In genomic region chr22:37196539-37197450, GRCh38 we compare ENCODE assay signal across 1 cellular context.
TF ChIP-seq lines count a peak whose summit lies in the region.

No MANE protein-coding gene starts in this region.

TF ChIP-seq in HepG2, 621 proteins besides CTCF, POLR2A, EP300 and RAD21 (continued from another document and continues in another):
- TF ChIP-seq FUBP1 (CRISPR knock-in tag; IDR thresholded peaks at IDR 0.05; ENCODE audit: borderline replicate concordance) (no peak), CSRNP2 (CRISPR knock-in tag; conservative IDR thresholded peaks at IDR 0.05; ENCODE audit: low read depth) (no peak), SP5 (CRISPR knock-in tag; IDR thresholded peaks at IDR 0.05; ENCODE audit: borderline replicate concordance, low read depth) (peak; percentile 37; the same call in 1 of the 2 replicates), ZFP91 (CRISPR knock-in tag; IDR thresholded peaks at IDR 0.05; ENCODE audit: borderline replicate concordance) (peak; percentile 13; the same call in 1 of the 2 replicates), CAMTA2 (CRISPR knock-in tag; IDR thresholded peaks at IDR 0.05; ENCODE audit: borderline replicate concordance) (no peak), CREB3 (CRISPR knock-in tag; IDR thresholded peaks at IDR 0.05) (no peak), ARID3A (IDR thresholded peaks at IDR 0.05; ENCODE audit: low read depth, low read length) (peak; percentile 90), FOSL2 (CRISPR knock-in tag; IDR thresholded peaks at IDR 0.05) (peak; percentile 37; the same call in 1 of the 2 replicates), AGO2 (optimal IDR thresholded peaks at IDR 0.05; ENCODE audit: low read depth, low read length) (peak; percentile 12), ARID5B (CRISPR knock-in tag; IDR thresholded peaks at IDR 0.05) (0 out of 2 replicates have a peak, but pooled peaks have one; percentile 37), ZNF563 (CRISPR knock-in tag; IDR thresholded peaks at IDR 0.05) (no peak), SMC3 (IDR thresholded peaks at IDR 0.05; ENCODE audit: low read length) (no peak), GTF2F1 (IDR thresholded peaks at IDR 0.05; ENCODE audit: low read length) (no peak), SMARCC2 (IDR thresholded peaks at IDR 0.05) (no peak), HNRNPUL1 (IDR thresholded peaks at IDR 0.05; ENCODE audit: low read depth, low read length) (no peak), ZSCAN29 (CRISPR knock-in tag; conservative IDR thresholded peaks at IDR 0.05) (peak; percentile 81; the same call in 1 of the 2 replicates), ZMAT5 (CRISPR knock-in tag; IDR thresholded peaks at IDR 0.05; ENCODE audit: borderline replicate concordance, low read depth) (no peak), ASH2L (IDR thresholded peaks at IDR 0.05; ENCODE audit: insufficient read length, low read depth, low read length) (peak; percentile 15), SOX5 (CRISPR knock-in tag; IDR thresholded peaks at IDR 0.05; ENCODE audit: borderline replicate concordance) (no peak), MYC (CRISPR knock-in tag; IDR thresholded peaks at IDR 0.05; ENCODE audit: borderline replicate concordance) (peak; percentile 30; the same call in 1 of the 2 replicates), KLF12 (CRISPR knock-in tag; IDR thresholded peaks at IDR 0.05; ENCODE audit: borderline replicate concordance) (no peak), ZNF264 (CRISPR knock-in tag; IDR thresholded peaks at IDR 0.05) (peak; percentile 63), SALL1 (CRISPR knock-in tag; IDR thresholded peaks at IDR 0.05) (peak; percentile 81), SRF (IDR thresholded peaks at IDR 0.05; ENCODE audit: low read depth, low read length) (no peak), STAT6 (CRISPR knock-in tag; IDR thresholded peaks at IDR 0.05; ENCODE audit: borderline replicate concordance) (no peak), SOX6 (IDR thresholded peaks at IDR 0.05) (no peak), SOX6 (CRISPR knock-in tag; IDR thresholded peaks at IDR 0.05) (peak; percentile 65), GLMP (CRISPR knock-in tag; IDR thresholded peaks at IDR 0.05; ENCODE audit: borderline replicate concordance) (no peak), MEF2D (CRISPR knock-in tag; IDR thresholded peaks at IDR 0.05) (no peak), ZNF574 (CRISPR knock-in tag; IDR thresholded peaks at IDR 0.05) (peak; percentile 62), IRF9 (CRISPR knock-in tag; IDR thresholded peaks at IDR 0.05; ENCODE audit: borderline replicate concordance) (peak; percentile 50; the same call in 1 of the 2 replicates), JDP2 (CRISPR knock-in tag; IDR thresholded peaks at IDR 0.05; ENCODE audit: borderline replicate concordance) (no peak), TGIF2 (CRISPR knock-in tag; IDR thresholded peaks at IDR 0.05) (0 out of 2 replicates have a peak, but pooled peaks have one; percentile 30), SIN3B (IDR thresholded peaks at IDR 0.05; ENCODE audit: low read length) (no peak), ATF2 (CRISPR knock-in tag; IDR thresholded peaks at IDR 0.05) (no peak)
